Comparison of ENCODE assay signal across 8 cellular contexts in the genomic region with DNA sequence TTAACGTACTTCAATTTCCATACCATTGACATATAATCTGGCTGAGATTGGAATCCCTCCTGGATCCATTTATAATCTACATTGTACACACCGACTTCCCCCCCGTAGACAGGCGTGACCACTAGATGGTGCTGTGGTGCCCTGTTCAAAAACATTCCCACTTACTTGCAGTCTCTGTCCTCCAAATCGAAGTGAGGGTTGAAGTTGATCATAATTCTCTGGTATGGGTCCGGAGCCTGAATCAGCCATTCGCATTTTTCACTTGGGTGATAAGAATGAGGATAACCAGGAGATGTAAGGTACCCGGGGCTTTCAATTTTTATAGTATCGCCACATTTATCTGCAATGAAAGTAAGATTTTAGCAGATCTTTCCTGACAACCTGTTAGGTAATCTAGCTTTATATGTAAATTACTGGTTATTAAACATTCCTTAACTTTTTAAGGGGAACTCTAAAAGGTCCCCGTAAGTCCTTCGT. TPM values are rescaled to one million over a fixed set of nuclear protein-coding genes. Genes with fewer than 3 reads are reported as not detected.
DNase-seq lines count a peak whose midpoint lies in the region; ATAC-seq, FAIRE-seq and TF ChIP-seq lines count a peak whose summit lies in the region.

No MANE protein-coding gene starts in this region.

- no peaks in the 10 kb centered on the region for H3K9me3 Mint-ChIP-seq in osteocyte (ENCODE audit: unreplicated experiment)

- TF ChIP-seq CTCF in AG04449 (IDR thresholded peaks at IDR 0.05; ENCODE audit: insufficient read depth, low read length, missing control alignments), result peak; percentile 81
- peak; percentile 88 for TF ChIP-seq CTCF in LNCAP (IDR thresholded peaks at IDR 0.05)
- TF ChIP-seq CTCF in osteocyte (IDR thresholded peaks at IDR 0.05), result peak; percentile 94
- peak; percentile 83 to 84 for TF ChIP-seq CTCF in suprapubic skin (IDR thresholded peaks at IDR 0.05)

- no peaks in the 10 kb centered on the region for H3K27me3 Mint-ChIP-seq in osteocyte (ENCODE audit: unreplicated experiment)

- H3K27ac ChIP-seq in SJCRH30 (no peak overlapping the region), suprapubic skin (no peak overlapping the region)

- no peak for TF ChIP-seq POLR2A in suprapubic skin (IDR thresholded peaks at IDR 0.05)

- 6% methylated on average over 11 of the region's 11 CpGs for WGBS in suprapubic skin

- peaks cover 26% of the 10 kb centered on the region for H3K4me1 ChIP-seq in SJCRH30
- H3K4me1 ChIP-seq in suprapubic skin, result peaks cover 49% of the 10 kb centered on the region

- H3K4me3 Mint-ChIP-seq in osteocyte (ENCODE audit: unreplicated experiment), result peak overlapping the region; percentile 80

- H3K4me3 ChIP-seq in AG04449 (ENCODE audit: low read depth, low read length) (peak overlapping the region; percentile 86), SJCRH30 (no peak overlapping the region), suprapubic skin (peak overlapping the region; percentile 77)

- no peak for TF ChIP-seq EP300 in suprapubic skin (IDR thresholded peaks at IDR 0.05)

- CTCF ChIA-PET in AG04449 (lab: Yijun Ruan, JAX), result interaction anchor here (0.6 to 4.4 kb wide), 22 partner anchors 9 to 1307 kb away, joined by 3 to 39 read pairs (median 3); no protein-coding TSS in a partner anchor

- peak; percentile 36 for FAIRE-seq in frontal cortex (lab: Jason Lieb, UNC)

- ATAC-seq in GM18858 (IDR thresholded peaks at IDR 0.05; ENCODE audit: unreplicated experiment), result peak; percentile 45

- peaks cover 62% of the 10 kb centered on the region for H3K4me1 Mint-ChIP-seq in osteocyte (ENCODE audit: unreplicated experiment)

- H3K9me3 ChIP-seq in SJCRH30 (replicated peaks), result 0 out of 2 replicates have a peak, but pooled peaks cover 3% of the 10 kb centered on the region
- no peaks in the 10 kb centered on the region for H3K9me3 ChIP-seq in suprapubic skin

- peak overlapping the region; percentile 47 for H3K27ac Mint-ChIP-seq in osteocyte (ENCODE audit: unreplicated experiment)

- H3K27me3 ChIP-seq in SJCRH30 (no peaks in the 10 kb centered on the region), suprapubic skin (no peaks in the 10 kb centered on the region)

- POLR2A ChIA-PET in AG04449 (lab: Yijun Ruan, JAX), result no interaction called here

- DNase-seq in AG04449 (ENCODE audit: low read depth, low spot score) (no peak), SJCRH30 (peak; percentile 81 to 89), frontal cortex (ENCODE audit: low spot score in 2 of 2) (peak; percentile 48 to 56), osteocyte (ENCODE audit: extremely low spot score, unreplicated experiment) (peak; percentile 95), suprapubic skin (ENCODE audit: low spot score in 2 of 2) (peak; percentile 91)
- DNase-seq in activated naive CD4-positive, alpha-beta T cell (lab: John Stamatoyannopoulos, UW), result peak; percentile 46 to 69 (median 56)

- H3K36me3 ChIP-seq in SJCRH30 (peaks cover 5% of the 10 kb centered on the region; the same call in 1 of the 2 replicates), suprapubic skin (peaks cover 9% of the 10 kb centered on the region)

- H3K36me3 Mint-ChIP-seq in osteocyte (ENCODE audit: unreplicated experiment), result peaks cover 46% of the 10 kb centered on the region

RNA-seq across cellular contexts. Expression of a gene that starts 3.9 kb away (rescaled TPM):
- 17.2 and 21.2 TPM in 2 replicates for total RNA-seq in SJCRH30 (2014; rRNA removed; shearing (Covaris generic))
- total RNA-seq in frontal cortex (49.3 TPM), osteocyte (208 and 222 TPM in 2 replicates), suprapubic skin (10 to 100 TPM in 3 of 4 donors, 1 to 10 TPM in 1; 9.5 to 23.7 (median 18.2) TPM)
